ENCODE assay signal across 7 cellular contexts in the genomic region with DNA sequence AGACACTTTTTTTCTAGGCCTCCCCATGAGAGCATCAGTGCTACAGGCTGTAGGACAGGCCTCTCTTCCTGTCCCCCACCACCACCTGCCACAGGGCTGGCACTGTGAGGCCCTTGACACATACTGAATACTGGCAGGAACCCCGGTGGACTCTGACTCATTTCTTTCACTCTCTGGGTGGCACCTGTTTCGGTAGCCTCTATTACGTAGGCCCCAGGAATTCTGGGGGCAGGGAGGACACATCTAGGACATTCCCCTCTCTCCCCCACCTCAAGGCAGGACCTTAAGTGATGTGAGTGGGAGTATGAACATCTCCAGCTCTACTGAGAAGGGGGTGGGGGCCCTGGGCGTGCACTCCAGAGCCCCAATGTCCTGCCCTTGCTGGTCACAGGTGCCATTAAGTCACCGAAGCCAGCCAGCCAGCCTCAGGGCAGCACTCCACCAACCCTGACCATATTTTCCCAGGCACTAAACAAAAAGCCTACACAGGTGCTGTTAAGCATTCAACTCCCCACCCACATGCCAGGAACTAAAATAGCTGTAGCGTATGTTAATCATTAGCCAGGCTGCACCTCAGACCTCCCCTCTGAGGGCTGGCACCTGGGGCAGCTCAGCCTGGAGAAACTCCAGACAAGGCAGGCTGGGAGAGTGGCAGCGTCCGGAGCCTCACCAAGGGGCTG. TPM values are rescaled to one million over a fixed set of nuclear protein-coding genes. Genes with fewer than 3 reads are reported as not detected.
DNase-seq lines count a peak whose midpoint lies in the region; ATAC-seq and TF ChIP-seq lines count a peak whose summit lies in the region.

No MANE protein-coding gene starts in this region.

- H3K27ac Mint-ChIP-seq in memory B cell: peak overlapping the region; percentile 93

- peak overlapping the region in 1 of 2 donors; percentile 13 for H3K9ac ChIP-seq in stomach smooth muscle (ENCODE audit: low read length in 2 of 2)

- TF ChIP-seq POLR2A in body of pancreas (IDR thresholded peaks at IDR 0.05): peak; percentile 71 to 90 (median 86)

- H3K27ac ChIP-seq in body of pancreas (peak overlapping the region; percentile 99 to 100 (median 100)), stomach smooth muscle (ENCODE audit: low read length) (peak overlapping the region; percentile 62)

- DNase-seq in T-helper 1 cell (peak in 4 of 5 donors; percentile 30 to 91 (median 43)), body of pancreas (peak; percentile 90 to 97 (median 95)), memory B cell (ENCODE audit: low spot score in 2 of 2) (no peak), GOT3 (lab: John Stamatoyannopoulos, UW) (no peak)

- peaks cover 5% of the 10 kb centered on the region for H3K9me3 Mint-ChIP-seq in memory B cell

- no peaks in the 10 kb centered on the region for H3K27me3 Mint-ChIP-seq in memory B cell

- H3K27me3 ChIP-seq in body of pancreas: no peaks in the 10 kb centered on the region
- H3K27me3 ChIP-seq in stomach smooth muscle (ENCODE audit: control insufficient read depth in 1 of 2, insufficient read depth in 2 of 2, low read length in 2 of 2): no peaks in the 10 kb centered on the region

- H3K4me1 Mint-ChIP-seq in memory B cell: peaks cover 62% of the 10 kb centered on the region

- 7 to 12% methylated on average over 6 to 8 of the region's 8 CpGs for WGBS in body of pancreas, 2 donors

- peaks cover 23% of the 10 kb centered on the region for H3K36me3 Mint-ChIP-seq in memory B cell

- H3K9me3 ChIP-seq in body of pancreas (no peaks in the 10 kb centered on the region), stomach smooth muscle (ENCODE audit: control insufficient read depth in 2 of 2, low read length in 2 of 2) (no peaks in the 10 kb centered on the region)

- H3K36me3 ChIP-seq in body of pancreas (replicated peaks in 1 of 2; ENCODE audit: insufficient read depth in 1 of 2, low read depth in 2 of 2) (no peaks in the 10 kb centered on the region), stomach smooth muscle (ENCODE audit: control insufficient read depth in 2 of 2, insufficient read depth in 2 of 2, low read length in 2 of 2) (peaks cover 0 to 2% of the 10 kb centered on the region in 2 donors)

- peaks cover 90% of the 10 kb centered on the region for H3K4me1 ChIP-seq in body of pancreas
- H3K4me1 ChIP-seq in stomach smooth muscle (ENCODE audit: control insufficient read depth, insufficient read depth, low read length): peaks cover 43% of the 10 kb centered on the region

- ATAC-seq in GM19324 (IDR thresholded peaks at IDR 0.05; ENCODE audit: low FRiP score, unreplicated experiment): peak; percentile 89
- peak; percentile 73 for ATAC-seq in HG03139 (IDR thresholded peaks at IDR 0.05; ENCODE audit: unreplicated experiment)
- peak; percentile 90 for ATAC-seq in body of pancreas
- ATAC-seq in memory B cell (ENCODE audit: low read depth): peak; percentile 77

- H3K4me3 Mint-ChIP-seq in memory B cell: peak overlapping the region; percentile 42

- H3K4me3 ChIP-seq in body of pancreas (no peak overlapping the region), stomach smooth muscle (ENCODE audit: low read length in 2 of 2) (peak overlapping the region in 1 of 2 donors; percentile 22)

- intact Hi-C loops in body of pancreas (cut with DNase I): no loop called here

- TF ChIP-seq CTCF in body of pancreas (IDR thresholded peaks at IDR 0.05): no peak

RNA-seq across cellular contexts. Expression of gene ANXA11, which starts 8.9 kb away (rescaled TPM):
- 10 to 100 TPM; 68.2 to 71.9 TPM for total RNA-seq in body of pancreas

Comparison
In these comparisons a context has a peak if more than half of its experiments do, and no peak if none do; other contexts are left out.
1. DNase-seq: peak in T-helper 1 cell (4 of 5) and body of pancreas (4 of 4); none in memory B cell (0 of 2) and GOT3 (single experiment).
2. Peak in every context shown above with its lines, with median percentiles within 50 percentile points of each other: ATAC-seq.